33 cellular contexts compared by ENCODE assay signal in genomic region chr2:233764761-233765160, GRCh38. TPM values are rescaled to one million over a fixed set of nuclear protein-coding genes. Genes with fewer than 3 reads are reported as not detected.
DNase-seq lines count a peak whose midpoint lies in the region; ATAC-seq and TF ChIP-seq lines count a peak whose summit lies in the region.
"Had no signal": no experiment of that assay in that cellular context is flagged by ENCODE, and none has a peak within 500 bp of the region (broad histone marks: within the 10 kb centered on the region; RNA-seq: fewer than 3 reads in every experiment).

No MANE protein-coding gene starts in this region.

- no peaks in the 10 kb centered on the region for H3K9me2 ChIP-seq in hepatocyte (replicated peaks; ENCODE audit: insufficient read depth)

- H3K27me3 ChIP-seq in Peyer's patch (no peaks in the 10 kb centered on the region), hepatocyte (no peaks in the 10 kb centered on the region), smooth muscle cell (ENCODE audit: low read depth) (no peaks in the 10 kb centered on the region)
- H3K27me3 ChIP-seq: breast epithelium, tibial nerve had no signal

- TF ChIP-seq CTCF in Peyer's patch (IDR thresholded peaks at IDR 0.05) (no peak), hepatocyte (IDR thresholded peaks at IDR 0.05; ENCODE audit: poor library complexity) (no peak), smooth muscle cell (IDR thresholded peaks at IDR 0.05; ENCODE audit: borderline replicate concordance, insufficient read depth, poor library complexity, severe bottlenecking) (no peak)

- H3K9me3 ChIP-seq in Peyer's patch (no peaks in the 10 kb centered on the region), hepatocyte (ENCODE audit: low read depth) (no peaks in the 10 kb centered on the region), smooth muscle cell (replicated peaks; ENCODE audit: low read depth) (no peaks in the 10 kb centered on the region)
- H3K9me3 ChIP-seq: breast epithelium, lower lobe of right lung, prostate gland, tibial nerve had no signal

- no peaks in the 10 kb centered on the region for H3F3A ChIP-seq in smooth muscle cell (ENCODE audit: low read depth)

- peaks cover 0 to 5% (median 0%) of the 10 kb centered on the region in 3 donors for H3K36me3 ChIP-seq in Peyer's patch
- no peaks in the 10 kb centered on the region for H3K36me3 ChIP-seq in hepatocyte (replicated peaks; ENCODE audit: insufficient read depth, low read depth)
- H3K36me3 ChIP-seq in smooth muscle cell (ENCODE audit: low read depth): no peaks in the 10 kb centered on the region
- H3K36me3 ChIP-seq: breast epithelium, lower lobe of right lung, prostate gland, tibial nerve had no signal

- H4K20me1 ChIP-seq in hepatocyte (ENCODE audit: insufficient read depth, poor library complexity, severe bottlenecking) (no peaks in the 10 kb centered on the region), smooth muscle cell (ENCODE audit: low read depth) (no peaks in the 10 kb centered on the region)

- no peak for ATAC-seq in GM21619 (IDR thresholded peaks at IDR 0.05; ENCODE audit: unreplicated experiment)
- ATAC-seq: K562; lower lobe of right lung; natural killer cell; sciatic nerve; stimulated activated effector memory CD8-positive, alpha-beta T cell treated with anti-CD3 and anti-CD28 coated beads, Interleukin-12 subunit alpha, Interleukin-12 subunit beta, amount 100 ng/mL, for 72 hours had no signal

- H2AFZ ChIP-seq in hepatocyte: no peak overlapping the region
- peak overlapping the region; percentile 5 for H2AFZ ChIP-seq in smooth muscle cell (ENCODE audit: low read depth)

- DNase-seq in ELR (ENCODE audit: low read depth) (peak; percentile 6), Peyer's patch (no peak), hepatocyte (ENCODE audit: low spot score) (no peak), smooth muscle cell (lab: John Stamatoyannopoulos, UW; ENCODE audit: unreplicated experiment) (no peak), NCI-H2227 (lab: John Stamatoyannopoulos, UW; ENCODE audit: unreplicated experiment) (no peak), activated gamma-delta T cell treated with Interleukin-2 at 50 U/mL for 16 hours (no peak)
- DNase-seq: activated CD4-positive, alpha-beta memory T cell treated with anti-CD3 and anti-CD28 coated beads, Interleukin-2, amount 10 ng/mL, durations not matched to agents 7 days and 5 days; activated CD4-positive, alpha-beta T cell treated with anti-CD3 and anti-CD28 coated beads for 1 hour; activated CD8-positive, alpha-beta memory T cell treated with anti-CD3 and anti-CD28 coated beads, Interleukin-2, amount 50 U/mL, for 4 hours; activated naive CD4-positive, alpha-beta T cell treated with Interleukin-2 at 50 U/mL for 16 hours; C1 segment of cervical spinal cord; COR-L47; GF-D8; islet precursor cell; lower lobe of right lung; natural killer cell; NCI-H1930; NCI-H2171 treated with DMSO at 0.1 percent for 48 hours; NCI-H524; nucleus accumbens; Right ventricle myocardium superior; stimulated activated CD4-positive, alpha-beta T cell treated with anti-CD3 and anti-CD28 coated beads, Interleukin-15, amount 100 ng/mL, for 24 hours had no signal

- no peak overlapping the region for H3K9ac ChIP-seq in smooth muscle cell (ENCODE audit: low read depth)

- WGBS in hepatocyte (ENCODE audit: low lambda C conversion rate, missing lambda C conversion rate): 79% methylated on average over 3 of the region's 3 CpGs
- 65% methylated on average over 3 of the region's 3 CpGs for WGBS in smooth muscle cell (ENCODE audit: low lambda C conversion rate)

- H3K4me2 ChIP-seq in hepatocyte (no peak overlapping the region), smooth muscle cell (peak overlapping the region; percentile 34)

- TF ChIP-seq POLR2A in Peyer's patch (IDR thresholded peaks at IDR 0.05): no peak

- H3K4me3 ChIP-seq in Peyer's patch: no peak overlapping the region
- no peak overlapping the region for H3K4me3 ChIP-seq in hepatocyte
- no peak overlapping the region for H3K4me3 ChIP-seq in smooth muscle cell
- H3K4me3 ChIP-seq: breast epithelium, K562, lower lobe of right lung, prostate gland, tibial nerve had no signal

- H3K4me1 ChIP-seq in Peyer's patch (peaks cover 0 to 19% (median 0%) of the 10 kb centered on the region in 4 donors), hepatocyte (ENCODE audit: insufficient read depth) (no peaks in the 10 kb centered on the region), smooth muscle cell (ENCODE audit: low read depth) (no peaks in the 10 kb centered on the region)
- H3K4me1 ChIP-seq: breast epithelium, lower lobe of right lung, prostate gland, tibial nerve had no signal

- peak overlapping the region in 3 of 4 donors; percentile 45 to 83 (median 64) for H3K27ac ChIP-seq in Peyer's patch
- peak overlapping the region; percentile 71 for H3K27ac ChIP-seq in hepatocyte
- peak overlapping the region; percentile 77 for H3K27ac ChIP-seq in smooth muscle cell (ENCODE audit: low read depth)
- H3K27ac ChIP-seq: breast epithelium, lower lobe of right lung, prostate gland, tibial nerve had no signal

- H3K79me2 ChIP-seq in hepatocyte (no peaks in the 10 kb centered on the region), smooth muscle cell (ENCODE audit: low read depth) (no peaks in the 10 kb centered on the region)

RNA-seq across cellular contexts. Expression of gene UGT1A1, which starts 4.7 kb away (rescaled TPM):
- 10 to 100 TPM in 3 of 4 donors, 1 to 10 TPM in 1; 1.7 to 72.9 (median 26.9) TPM for total RNA-seq in Peyer's patch
- total RNA-seq in hepatocyte: 0.53 and 0.60 TPM in 2 replicates
- polyA plus RNA-seq in hepatocyte: 0.51 and 0.91 TPM in 2 replicates
- total RNA-seq in smooth muscle cell: not detected in 2 replicates
- polyA plus RNA-seq in smooth muscle cell: not detected in 2 replicates
- total RNA-seq: activated CD4-positive, alpha-beta memory T cell treated with anti-CD3 and anti-CD28 coated beads, Interleukin-2, amount 10 ng/mL, durations not matched to agents 7 days and 5 days; breast epithelium; H1; HT1080; K562; mononuclear cell; natural killer cell; Right ventricle myocardium superior; sciatic nerve; tibial nerve had no signal
- polyA plus RNA-seq: H1, K562 had no signal

RNA-seq across cellular contexts. Expression of gene MROH2A, which starts 13.4 kb away (rescaled TPM):
- total RNA-seq in Peyer's patch (1 to 10 TPM in 1 of 4 donors, under 1 TPM in 2, not detected in 1; 0.27 to 1.6 (median 0.35) TPM), hepatocyte (not detected in 2 replicates), smooth muscle cell (not detected in 2 replicates)
- polyA plus RNA-seq in hepatocyte (not detected in 2 replicates), smooth muscle cell (not detected in 2 replicates)
- total RNA-seq: activated CD4-positive, alpha-beta memory T cell treated with anti-CD3 and anti-CD28 coated beads, Interleukin-2, amount 10 ng/mL, durations not matched to agents 7 days and 5 days; breast epithelium; H1; HT1080; K562; lower lobe of right lung; mononuclear cell; natural killer cell; Right ventricle myocardium superior; sciatic nerve; tibial nerve had no signal
- polyA plus RNA-seq: H1 had no signal

RNA-seq across cellular contexts. Expression of gene UGT1A3, which starts 35.9 kb away (rescaled TPM):
- total RNA-seq in Peyer's patch: 10 to 100 TPM in 1 of 4 donors, 1 to 10 TPM in 2, not detected in 1; 5.8 to 21.7 (median 6.3) TPM
- total RNA-seq in hepatocyte: not detected in 2 replicates
- not detected in 2 replicates for polyA plus RNA-seq in hepatocyte
- not detected in 2 replicates for total RNA-seq in smooth muscle cell
- polyA plus RNA-seq in smooth muscle cell: not detected in 2 replicates
- total RNA-seq: activated CD4-positive, alpha-beta memory T cell treated with anti-CD3 and anti-CD28 coated beads, Interleukin-2, amount 10 ng/mL, durations not matched to agents 7 days and 5 days; H1; HT1080; K562; lower lobe of right lung; mononuclear cell; natural killer cell; Right ventricle myocardium superior; sciatic nerve; tibial nerve had no signal
- polyA plus RNA-seq: adipose tissue, H1, K562 had no signal

RNA-seq across cellular contexts. Expression of gene UGT1A4, which starts 46.2 kb away (rescaled TPM):
- total RNA-seq in Peyer's patch: 10 to 100 TPM in 2 of 4 donors, 1 to 10 TPM in 1, not detected in 1; 7.5 to 12.9 (median 12.3) TPM
- total RNA-seq in hepatocyte: not detected in 2 replicates
- polyA plus RNA-seq in hepatocyte: not detected in 2 replicates
- total RNA-seq in smooth muscle cell: not detected in 2 replicates
- polyA plus RNA-seq in smooth muscle cell: not detected in 2 replicates
- total RNA-seq: activated CD4-positive, alpha-beta memory T cell treated with anti-CD3 and anti-CD28 coated beads, Interleukin-2, amount 10 ng/mL, durations not matched to agents 7 days and 5 days; breast epithelium; H1; HT1080; K562; lower lobe of right lung; mononuclear cell; natural killer cell; prostate gland; Right ventricle myocardium superior; sciatic nerve; tibial nerve had no signal
- polyA plus RNA-seq: adipose tissue, H1, K562 had no signal

RNA-seq across cellular contexts. Expression of gene UGT1A5, which starts 52.1 kb away (rescaled TPM):
- total RNA-seq in Peyer's patch: 10 to 100 TPM in 2 of 4 donors, 1 to 10 TPM in 1, not detected in 1; 7.2 to 24.2 (median 15.0) TPM
- total RNA-seq in hepatocyte: not detected in 2 replicates
- not detected in 2 replicates for polyA plus RNA-seq in hepatocyte
- total RNA-seq in smooth muscle cell: not detected in 2 replicates
- not detected in 2 replicates for polyA plus RNA-seq in smooth muscle cell
- total RNA-seq: activated CD4-positive, alpha-beta memory T cell treated with anti-CD3 and anti-CD28 coated beads, Interleukin-2, amount 10 ng/mL, durations not matched to agents 7 days and 5 days; breast epithelium; H1; HT1080; K562; mononuclear cell; natural killer cell; Right ventricle myocardium superior; sciatic nerve; tibial nerve had no signal
- polyA plus RNA-seq: H1, K562 had no signal
